1 cellular context compared by ENCODE assay signal in genomic region chr15:48361690-48362089, GRCh38.
TF ChIP-seq lines count a peak whose summit lies in the region.

No MANE protein-coding gene starts in this region.

TF ChIP-seq in K562, 482 proteins besides CTCF, POLR2A, EP300 and RAD21 (continued from another document):
- TF ChIP-seq ZHX1 (conservative IDR thresholded peaks at IDR 0.05; ENCODE audit: low read length): no peak
- TF ChIP-seq ZNF445 (CRISPR knock-in tag; IDR thresholded peaks at IDR 0.05; ENCODE audit: low read depth): no peak
- TF ChIP-seq USF1 (CRISPR knock-in tag; IDR thresholded peaks at IDR 0.05): no peak
- no peak for TF ChIP-seq ZFP30 (CRISPR knock-in tag; IDR thresholded peaks at IDR 0.05; ENCODE audit: borderline replicate concordance)
- no peak for TF ChIP-seq ZNF583 (CRISPR knock-in tag; IDR thresholded peaks at IDR 0.05)
- no peak for TF ChIP-seq STAT5A (IDR thresholded peaks at IDR 0.05; ENCODE audit: borderline replicate concordance, low read length)
- TF ChIP-seq TRIM24 (IDR thresholded peaks at IDR 0.05): 0 out of 4 replicates have a peak, but pooled peaks of 1 of the 2 experiments have one; percentile 21
- TF ChIP-seq ETV5 (CRISPR knock-in tag; IDR thresholded peaks at IDR 0.05; ENCODE audit: low read depth): no peak
- no peak for TF ChIP-seq NCOA1 (IDR thresholded peaks at IDR 0.05; ENCODE audit: low read depth)
- no peak for TF ChIP-seq NR2C1 (IDR thresholded peaks at IDR 0.05)
- no peak for TF ChIP-seq NR2C1 (tag; IDR thresholded peaks at IDR 0.05)
- TF ChIP-seq ZNF395 (CRISPR knock-in tag; IDR thresholded peaks at IDR 0.05): no peak
- TF ChIP-seq CLOCK (CRISPR knock-in tag; IDR thresholded peaks at IDR 0.05; ENCODE audit: borderline replicate concordance): no peak
- peak; percentile 34; the same call in 1 of the 2 replicates for TF ChIP-seq C11orf30 (IDR thresholded peaks at IDR 0.05; ENCODE audit: low read depth)
